Comparison of ENCODE assay signal across 29 cellular contexts in genomic region chr4:7571736-7572135, GRCh38.
"Had no signal": no experiment of that assay in that cellular context is flagged by ENCODE, and none has a peak within 500 bp of the region (broad histone marks: within the 10 kb centered on the region; RNA-seq: fewer than 3 reads in every experiment).

No MANE protein-coding gene starts in this region.

- H3K36me3 Mint-ChIP-seq: activated naive CD8-positive, alpha-beta T cell treated with anti-CD3 and anti-CD28 coated beads, Interleukin-2, amount 10 ng/mL, durations not matched to agents 7 days and 5 days had no signal

- H3K79me2 ChIP-seq: hepatocyte had no signal

- H3K27me3 Mint-ChIP-seq: activated CD4-positive, alpha-beta T cell treated with anti-CD3 and anti-CD28 coated beads for 36 hours; activated CD4-positive, alpha-beta T cell treated with anti-CD3 and anti-CD28 coated beads, Interleukin-2, amount 10 ng/mL, durations not matched to agents 24 days and 14 days; activated CD8-positive, alpha-beta memory T cell treated with anti-CD3 and anti-CD28 coated beads, Interleukin-2, amount 10 ng/mL, durations not matched to agents 7 days and 5 days; activated naive CD8-positive, alpha-beta T cell treated with anti-CD3 and anti-CD28 coated beads, Interleukin-2, amount 10 ng/mL, durations not matched to agents 7 days and 5 days had no signal

- H3K27ac ChIP-seq: ascending aorta, brain microvascular endothelial cell, epithelial cell of prostate, esophagus squamous epithelium, gastroesophageal sphincter, heart right ventricle, hepatocyte had no signal

- H2AFZ ChIP-seq: hepatocyte had no signal

- H3K4me3 Mint-ChIP-seq: activated CD4-positive, alpha-beta memory T cell treated with anti-CD3 and anti-CD28 coated beads for 36 hours; activated CD4-positive, alpha-beta T cell treated with anti-CD3 and anti-CD28 coated beads for 36 hours; activated CD4-positive, alpha-beta T cell treated with anti-CD3 and anti-CD28 coated beads, Interleukin-2, amount 10 ng/mL, durations not matched to agents 24 days and 14 days; activated CD8-positive, alpha-beta memory T cell treated with anti-CD3 and anti-CD28 coated beads, Interleukin-2, amount 10 ng/mL, durations not matched to agents 7 days and 5 days; activated CD8-positive, alpha-beta T cell treated with anti-CD3 and anti-CD28 coated beads, Interleukin-2, amount 10 ng/mL, durations not matched to agents 7 days and 5 days; activated naive CD4-positive, alpha-beta T cell treated with anti-CD3 and anti-CD28 coated beads, Interleukin-2, amount 10 ng/mL, durations not matched to agents 7 days and 5 days; activated naive CD8-positive, alpha-beta T cell treated with anti-CD3 and anti-CD28 coated beads, Interleukin-2, amount 10 ng/mL, durations not matched to agents 7 days and 5 days; activated T-helper 1 cell treated with anti-CD3 and anti-CD28 coated beads, Interleukin-12 subunit alpha, Interleukin-12 subunit beta, Interleukin-2, Interleukin-4 antibody, amounts not matched to agents 30 ng/mL and 10 ng/mL and 1 ng/mL, durations not matched to agents 14 hours and 24 hours and 36 hours; effector memory CD8-positive, alpha-beta T cell had no signal

- H3K4me3 ChIP-seq: ascending aorta, esophagus squamous epithelium, gastroesophageal sphincter, heart right ventricle, hepatocyte had no signal

- H3K4me2 ChIP-seq: hepatocyte had no signal

- ATAC-seq: activated CD4-positive, alpha-beta T cell treated with anti-CD3 and anti-CD28 coated beads for 36 hours; activated CD8-positive, alpha-beta memory T cell treated with anti-CD3 and anti-CD28 coated beads, Interleukin-2, amount 10 ng/mL, durations not matched to agents 7 days and 5 days; activated CD8-positive, alpha-beta T cell treated with anti-CD3 and anti-CD28 coated beads, Interleukin-2, amount 10 ng/mL, durations not matched to agents 7 days and 5 days; activated naive CD4-positive, alpha-beta T cell treated with anti-CD3 and anti-CD28 coated beads, Interleukin-2, amount 50 U/mL, for 72 hours; effector memory CD8-positive, alpha-beta T cell; gastroesophageal sphincter; heart right ventricle had no signal

- H3K27ac Mint-ChIP-seq: activated CD4-positive, alpha-beta memory T cell treated with anti-CD3 and anti-CD28 coated beads for 36 hours; activated CD4-positive, alpha-beta T cell treated with anti-CD3 and anti-CD28 coated beads for 36 hours; activated CD4-positive, alpha-beta T cell treated with anti-CD3 and anti-CD28 coated beads, Interleukin-2, amount 10 ng/mL, durations not matched to agents 24 days and 14 days; activated CD8-positive, alpha-beta memory T cell treated with anti-CD3 and anti-CD28 coated beads, Interleukin-2, amount 10 ng/mL, durations not matched to agents 7 days and 5 days; activated CD8-positive, alpha-beta T cell treated with anti-CD3 and anti-CD28 coated beads, Interleukin-2, amount 10 ng/mL, durations not matched to agents 7 days and 5 days; activated naive CD4-positive, alpha-beta T cell treated with anti-CD3 and anti-CD28 coated beads, Interleukin-2, amount 10 ng/mL, durations not matched to agents 7 days and 5 days; activated naive CD8-positive, alpha-beta T cell treated with anti-CD3 and anti-CD28 coated beads, Interleukin-2, amount 10 ng/mL, durations not matched to agents 7 days and 5 days; activated T-helper 1 cell treated with anti-CD3 and anti-CD28 coated beads, Interleukin-12 subunit alpha, Interleukin-12 subunit beta, Interleukin-2, Interleukin-4 antibody, amounts not matched to agents 30 ng/mL and 10 ng/mL and 1 ng/mL, durations not matched to agents 14 hours and 24 hours and 36 hours; activated T-helper 2 cell treated with anti-CD3 and anti-CD28 coated beads, Interferon-gamma antibody, Interleukin-2, Interleukin-4, amounts not matched to agents 10 μg/mL and 5 μg/mL and 100 μg/mL, durations not matched to agents 14 hours and 24 hours and 36 hours; effector memory CD8-positive, alpha-beta T cell had no signal

- DNase-seq: activated CD4-positive, alpha-beta memory T cell treated with anti-CD3 and anti-CD28 coated beads for 36 hours; activated CD4-positive, alpha-beta T cell treated with anti-CD3 and anti-CD28 coated beads for 36 hours; activated CD4-positive, alpha-beta T cell treated with anti-CD3 and anti-CD28 coated beads, Interleukin-2, amount 10 ng/mL, durations not matched to agents 24 days and 14 days; activated CD4-positive, CD25-positive, alpha-beta regulatory T cell; activated CD4-positive, CD25-positive, alpha-beta regulatory T cell treated with anti-CD3 and anti-CD28 coated beads, Interleukin-2, amount 50 U/mL, for 72 hours; activated CD8-positive, alpha-beta memory T cell treated with anti-CD3 and anti-CD28 coated beads, Interleukin-2, amount 10 ng/mL, durations not matched to agents 7 days and 5 days; activated CD8-positive, alpha-beta memory T cell treated with anti-CD3 and anti-CD28 coated beads, Interleukin-2, amount 50 U/mL, for 4 hours; activated CD8-positive, alpha-beta T cell treated with anti-CD3 and anti-CD28 coated beads, Interleukin-2, amount 10 ng/mL, durations not matched to agents 7 days and 5 days; activated effector memory CD4-positive, alpha-beta T cell treated with anti-CD3 and anti-CD28 coated beads, Interleukin-2, amount 50 U/mL, for 16 hours; activated naive CD4-positive, alpha-beta T cell treated with anti-CD3 and anti-CD28 coated beads, Interleukin-2, amount 10 ng/mL, durations not matched to agents 7 days and 5 days; activated naive CD8-positive, alpha-beta T cell treated with anti-CD3 and anti-CD28 coated beads, Interleukin-2, amount 10 ng/mL, durations not matched to agents 7 days and 5 days; activated T-cell treated with anti-CD3 and anti-CD28 coated beads, Interleukin-2, amount 50 U/mL, for 1 hour; activated T-cell treated with anti-CD3 and anti-CD28 coated beads, Interleukin-2, amount 50 U/mL, for 48 hours; brain microvascular endothelial cell; cortex of kidney; dermis blood vessel endothelial cell; effector CD4-positive, alpha-beta T cell; effector memory CD8-positive, alpha-beta T cell; esophagus squamous epithelium; foreskin melanocyte; heart right ventricle; T-helper 2 cell had no signal

- H3K36me3 ChIP-seq: ascending aorta, brain microvascular endothelial cell, esophagus squamous epithelium, heart right ventricle had no signal

- H3K4me1 ChIP-seq: ascending aorta, esophagus squamous epithelium, gastroesophageal sphincter, heart right ventricle had no signal

- H3K4me1 Mint-ChIP-seq: activated CD4-positive, alpha-beta T cell treated with anti-CD3 and anti-CD28 coated beads for 36 hours; activated CD4-positive, alpha-beta T cell treated with anti-CD3 and anti-CD28 coated beads, Interleukin-2, amount 10 ng/mL, durations not matched to agents 24 days and 14 days; activated CD8-positive, alpha-beta memory T cell treated with anti-CD3 and anti-CD28 coated beads, Interleukin-2, amount 10 ng/mL, durations not matched to agents 7 days and 5 days; activated naive CD4-positive, alpha-beta T cell treated with anti-CD3 and anti-CD28 coated beads, Interleukin-2, amount 10 ng/mL, durations not matched to agents 7 days and 5 days; activated naive CD8-positive, alpha-beta T cell treated with anti-CD3 and anti-CD28 coated beads, Interleukin-2, amount 10 ng/mL, durations not matched to agents 7 days and 5 days had no signal

- H3K27me3 ChIP-seq: ascending aorta, brain microvascular endothelial cell, gastroesophageal sphincter, hepatocyte had no signal
